1 cellular context compared by ENCODE assay signal in the genomic region with DNA sequence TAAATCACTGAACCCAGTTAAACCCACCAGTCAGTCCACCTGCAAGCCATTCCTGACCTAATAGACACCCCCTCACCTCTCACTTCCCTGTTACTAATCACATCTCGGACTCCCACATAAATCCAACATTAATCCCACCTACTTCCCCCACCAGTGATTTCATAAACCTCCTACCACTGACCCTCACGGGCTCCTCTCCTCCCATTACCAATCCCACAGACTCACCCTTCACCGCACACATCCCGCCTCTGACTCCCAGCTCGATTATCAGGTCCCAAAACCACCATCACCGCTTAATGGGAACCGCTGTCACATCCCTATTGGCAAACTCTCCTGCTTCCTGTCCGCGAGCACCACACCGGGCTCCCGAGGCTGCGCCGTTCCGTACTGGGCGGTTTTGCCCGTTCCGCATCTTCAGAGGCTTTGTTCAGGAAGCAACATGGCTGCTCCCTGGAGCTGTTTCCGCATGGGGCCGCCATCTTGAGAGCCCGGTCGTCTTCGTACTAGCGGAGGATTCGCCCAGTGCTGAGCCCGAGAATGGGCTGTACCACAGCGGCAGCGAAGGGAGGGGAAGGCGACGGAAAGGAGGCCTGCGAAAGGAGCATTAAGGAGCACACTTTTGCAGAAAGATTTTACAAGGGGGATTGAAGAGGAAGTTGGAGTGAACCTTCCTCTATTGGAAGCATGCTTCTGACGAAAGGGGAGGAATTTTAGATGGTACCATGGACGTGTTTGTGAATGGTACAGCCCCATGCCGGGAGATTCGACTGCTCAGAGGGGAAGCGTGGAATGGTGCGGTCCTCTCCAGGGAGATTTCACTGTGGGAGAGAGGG.
TF ChIP-seq lines count a peak whose summit lies in the region.

Gene ZNF300, minus strand, starts transcription at position 502 of the 833 bp plus-strand sequence. CDS start 1,825 bp downstream, outside the sequence.

TF ChIP-seq in HepG2, 621 proteins besides CTCF, POLR2A, EP300 and RAD21 (continued from another document and continues in another):
- TF ChIP-seq TRAFD1 (CRISPR knock-in tag; IDR thresholded peaks at IDR 0.05; ENCODE audit: borderline replicate concordance) (peak; percentile 39; the same call in 1 of the 2 replicates), ZNF704 (CRISPR knock-in tag; IDR thresholded peaks at IDR 0.05; ENCODE audit: borderline replicate concordance) (no peak), ZNF30 (CRISPR knock-in tag; IDR thresholded peaks at IDR 0.05) (no peak), RCOR2 (CRISPR knock-in tag; IDR thresholded peaks at IDR 0.05) (no peak), SNAI1 (CRISPR knock-in tag; IDR thresholded peaks at IDR 0.05; ENCODE audit: borderline replicate concordance) (no peak), MTA3 (CRISPR knock-in tag; IDR thresholded peaks at IDR 0.05) (no peak), SIX4 (CRISPR knock-in tag; IDR thresholded peaks at IDR 0.05) (no peak), ZNF142 (CRISPR knock-in tag; IDR thresholded peaks at IDR 0.05) (no peak), MLLT10 (CRISPR knock-in tag; IDR thresholded peaks at IDR 0.05) (no peak), GTF2F1 (IDR thresholded peaks at IDR 0.05; ENCODE audit: low read length) (no peak), CEBPG (CRISPR knock-in tag; IDR thresholded peaks at IDR 0.05) (no peak), ZNF431 (CRISPR knock-in tag; IDR thresholded peaks at IDR 0.05; ENCODE audit: borderline replicate concordance, low read depth) (0 out of 2 replicates have a peak, but pooled peaks have one; percentile 57), NFE2 (CRISPR knock-in tag; IDR thresholded peaks at IDR 0.05) (no peak), CEBPB (IDR thresholded peaks at IDR 0.05; ENCODE audit: borderline replicate concordance, low read depth, low read length) (no peak), ZNF572 (CRISPR knock-in tag; IDR thresholded peaks at IDR 0.05) (no peak; the same call in 1 of the 2 replicates), E2F5 (CRISPR knock-in tag; conservative IDR thresholded peaks at IDR 0.05) (peak; percentile 87), AKAP8 (CRISPR knock-in tag; IDR thresholded peaks at IDR 0.05) (no peak), RARA (CRISPR knock-in tag; IDR thresholded peaks at IDR 0.05) (no peak), XBP1 (CRISPR knock-in tag; IDR thresholded peaks at IDR 0.05) (no peak), SNRNP70 (IDR thresholded peaks at IDR 0.05; ENCODE audit: low read depth, low read length) (no peak), ZBTB42 (CRISPR knock-in tag; IDR thresholded peaks at IDR 0.05) (no peak), DMAP1 (CRISPR knock-in tag; IDR thresholded peaks at IDR 0.05) (peak; percentile 38; the same call in 1 of the 2 replicates), ZNF282 (IDR thresholded peaks at IDR 0.05; ENCODE audit: partially characterized antibody) (no peak), KMT2A (CRISPR knock-in tag; IDR thresholded peaks at IDR 0.05) (0 out of 2 replicates have a peak, but pooled peaks have one; percentile 58), ZNF598 (CRISPR knock-in tag; IDR thresholded peaks at IDR 0.05; ENCODE audit: borderline replicate concordance) (peak; percentile 30; the same call in 1 of the 2 replicates), ZMYM2 (CRISPR knock-in tag; IDR thresholded peaks at IDR 0.05) (0 out of 2 replicates have a peak, but pooled peaks have one; percentile 44), ZNF446 (CRISPR knock-in tag; IDR thresholded peaks at IDR 0.05) (no peak), ZKSCAN8 (CRISPR knock-in tag; IDR thresholded peaks at IDR 0.05; ENCODE audit: borderline replicate concordance) (no peak), PAF1 (CRISPR knock-in tag; IDR thresholded peaks at IDR 0.05) (no peak), ZFP62 (CRISPR knock-in tag; IDR thresholded peaks at IDR 0.05) (no peak), RARG (CRISPR knock-in tag; IDR thresholded peaks at IDR 0.05; ENCODE audit: low read depth) (no peak), ZNF879 (CRISPR knock-in tag; IDR thresholded peaks at IDR 0.05) (0 out of 2 replicates have a peak, but pooled peaks have one; percentile 59), KDM5A (IDR thresholded peaks at IDR 0.05; ENCODE audit: borderline replicate concordance, low read length) (no peak), ZNF17 (CRISPR knock-in tag; IDR thresholded peaks at IDR 0.05) (no peak), LCORL (IDR thresholded peaks at IDR 0.05) (0 out of 2 replicates have a peak, but pooled peaks have one; percentile 4), LCORL (CRISPR knock-in tag; IDR thresholded peaks at IDR 0.05) (no peak), HES4 (CRISPR knock-in tag; IDR thresholded peaks at IDR 0.05; ENCODE audit: borderline replicate concordance) (no peak)
- TF ChIP-seq, protein P1, sequence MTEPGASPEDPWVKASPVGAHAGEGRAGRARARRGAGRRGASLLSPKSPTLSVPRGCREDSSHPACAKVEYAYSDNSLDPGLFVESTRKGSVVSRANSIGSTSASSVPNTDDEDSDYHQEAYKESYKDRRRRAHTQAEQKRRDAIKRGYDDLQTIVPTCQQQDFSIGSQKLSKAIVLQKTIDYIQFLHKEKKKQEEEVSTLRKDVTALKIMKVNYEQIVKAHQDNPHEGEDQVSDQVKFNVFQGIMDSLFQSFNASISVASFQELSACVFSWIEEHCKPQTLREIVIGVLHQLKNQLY (CRISPR knock-in tag; IDR thresholded peaks at IDR 0.05), result no peak
- TF ChIP-seq, protein P2, sequence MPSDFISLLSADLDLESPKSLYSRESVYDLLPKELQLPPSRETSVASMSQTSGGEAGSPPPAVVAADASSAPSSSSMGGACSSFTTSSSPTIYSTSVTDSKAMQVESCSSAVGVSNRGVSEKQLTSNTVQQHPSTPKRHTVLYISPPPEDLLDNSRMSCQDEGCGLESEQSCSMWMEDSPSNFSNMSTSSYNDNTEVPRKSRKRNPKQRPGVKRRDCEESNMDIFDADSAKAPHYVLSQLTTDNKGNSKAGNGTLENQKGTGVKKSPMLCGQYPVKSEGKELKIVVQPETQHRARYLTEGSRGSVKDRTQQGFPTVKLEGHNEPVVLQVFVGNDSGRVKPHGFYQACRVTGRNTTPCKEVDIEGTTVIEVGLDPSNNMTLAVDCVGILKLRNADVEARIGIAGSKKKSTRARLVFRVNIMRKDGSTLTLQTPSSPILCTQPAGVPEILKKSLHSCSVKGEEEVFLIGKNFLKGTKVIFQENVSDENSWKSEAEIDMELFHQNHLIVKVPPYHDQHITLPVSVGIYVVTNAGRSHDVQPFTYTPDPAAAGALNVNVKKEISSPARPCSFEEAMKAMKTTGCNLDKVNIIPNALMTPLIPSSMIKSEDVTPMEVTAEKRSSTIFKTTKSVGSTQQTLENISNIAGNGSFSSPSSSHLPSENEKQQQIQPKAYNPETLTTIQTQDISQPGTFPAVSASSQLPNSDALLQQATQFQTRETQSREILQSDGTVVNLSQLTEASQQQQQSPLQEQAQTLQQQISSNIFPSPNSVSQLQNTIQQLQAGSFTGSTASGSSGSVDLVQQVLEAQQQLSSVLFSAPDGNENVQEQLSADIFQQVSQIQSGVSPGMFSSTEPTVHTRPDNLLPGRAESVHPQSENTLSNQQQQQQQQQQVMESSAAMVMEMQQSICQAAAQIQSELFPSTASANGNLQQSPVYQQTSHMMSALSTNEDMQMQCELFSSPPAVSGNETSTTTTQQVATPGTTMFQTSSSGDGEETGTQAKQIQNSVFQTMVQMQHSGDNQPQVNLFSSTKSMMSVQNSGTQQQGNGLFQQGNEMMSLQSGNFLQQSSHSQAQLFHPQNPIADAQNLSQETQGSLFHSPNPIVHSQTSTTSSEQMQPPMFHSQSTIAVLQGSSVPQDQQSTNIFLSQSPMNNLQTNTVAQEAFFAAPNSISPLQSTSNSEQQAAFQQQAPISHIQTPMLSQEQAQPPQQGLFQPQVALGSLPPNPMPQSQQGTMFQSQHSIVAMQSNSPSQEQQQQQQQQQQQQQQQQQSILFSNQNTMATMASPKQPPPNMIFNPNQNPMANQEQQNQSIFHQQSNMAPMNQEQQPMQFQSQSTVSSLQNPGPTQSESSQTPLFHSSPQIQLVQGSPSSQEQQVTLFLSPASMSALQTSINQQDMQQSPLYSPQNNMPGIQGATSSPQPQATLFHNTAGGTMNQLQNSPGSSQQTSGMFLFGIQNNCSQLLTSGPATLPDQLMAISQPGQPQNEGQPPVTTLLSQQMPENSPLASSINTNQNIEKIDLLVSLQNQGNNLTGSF (CRISPR knock-in tag; IDR thresholded peaks at IDR 0.05), result no peak
- TF ChIP-seq, protein P3, sequence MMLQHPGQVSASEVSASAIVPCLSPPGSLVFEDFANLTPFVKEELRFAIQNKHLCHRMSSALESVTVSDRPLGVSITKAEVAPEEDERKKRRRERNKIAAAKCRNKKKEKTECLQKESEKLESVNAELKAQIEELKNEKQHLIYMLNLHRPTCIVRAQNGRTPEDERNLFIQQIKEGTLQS (CRISPR knock-in tag; IDR thresholded peaks at IDR 0.05), result 0 out of 2 replicates have a peak, but pooled peaks have one; percentile 19
- TF ChIP-seq, protein P4, sequence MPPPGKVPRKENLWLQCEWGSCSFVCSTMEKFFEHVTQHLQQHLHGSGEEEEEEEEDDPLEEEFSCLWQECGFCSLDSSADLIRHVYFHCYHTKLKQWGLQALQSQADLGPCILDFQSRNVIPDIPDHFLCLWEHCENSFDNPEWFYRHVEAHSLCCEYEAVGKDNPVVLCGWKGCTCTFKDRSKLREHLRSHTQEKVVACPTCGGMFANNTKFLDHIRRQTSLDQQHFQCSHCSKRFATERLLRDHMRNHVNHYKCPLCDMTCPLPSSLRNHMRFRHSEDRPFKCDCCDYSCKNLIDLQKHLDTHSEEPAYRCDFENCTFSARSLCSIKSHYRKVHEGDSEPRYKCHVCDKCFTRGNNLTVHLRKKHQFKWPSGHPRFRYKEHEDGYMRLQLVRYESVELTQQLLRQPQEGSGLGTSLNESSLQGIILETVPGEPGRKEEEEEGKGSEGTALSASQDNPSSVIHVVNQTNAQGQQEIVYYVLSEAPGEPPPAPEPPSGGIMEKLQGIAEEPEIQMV (CRISPR knock-in tag; IDR thresholded peaks at IDR 0.05; ENCODE audit: low read depth), result 0 out of 2 replicates have a peak, but pooled peaks have one; percentile 34
